Comparison of ENCODE assay signal across 1 cellular context in genomic region chr18:9779630-9780029, GRCh38.
A peak's percentile ranks its signal among the peaks of the same experiment; 100 is the strongest.
TF ChIP-seq lines count a peak whose summit lies in the region.

No MANE protein-coding gene starts in this region.

TF ChIP-seq in A549, 52 proteins besides CTCF, POLR2A, EP300 and RAD21 (continued from another document):
- TF ChIP-seq HMGXB4 (CRISPR knock-in tag; IDR thresholded peaks at IDR 0.05; ENCODE audit: borderline replicate concordance), result no peak
- no peak for TF ChIP-seq TFCP2L1 (CRISPR knock-in tag; IDR thresholded peaks at IDR 0.05)
- TF ChIP-seq ZC3H11A (IDR thresholded peaks at IDR 0.05), result no peak
- no peak for TF ChIP-seq HOXB5 (CRISPR knock-in tag; IDR thresholded peaks at IDR 0.05)
- no peak for TF ChIP-seq HEYL (CRISPR knock-in tag; IDR thresholded peaks at IDR 0.05)
- TF ChIP-seq MAZ (IDR thresholded peaks at IDR 0.05; ENCODE audit: borderline replicate concordance, low read depth, low read length), result no peak
- no peak for TF ChIP-seq HOXA7 (CRISPR knock-in tag; IDR thresholded peaks at IDR 0.05)
- TF ChIP-seq, protein P1, sequence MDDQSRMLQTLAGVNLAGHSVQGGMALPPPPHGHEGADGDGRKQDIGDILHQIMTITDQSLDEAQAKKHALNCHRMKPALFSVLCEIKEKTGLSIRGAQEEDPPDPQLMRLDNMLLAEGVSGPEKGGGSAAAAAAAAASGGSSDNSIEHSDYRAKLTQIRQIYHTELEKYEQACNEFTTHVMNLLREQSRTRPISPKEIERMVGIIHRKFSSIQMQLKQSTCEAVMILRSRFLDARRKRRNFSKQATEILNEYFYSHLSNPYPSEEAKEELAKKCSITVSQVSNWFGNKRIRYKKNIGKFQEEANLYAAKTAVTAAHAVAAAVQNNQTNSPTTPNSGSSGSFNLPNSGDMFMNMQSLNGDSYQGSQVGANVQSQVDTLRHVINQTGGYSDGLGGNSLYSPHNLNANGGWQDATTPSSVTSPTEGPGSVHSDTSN (IDR thresholded peaks at IDR 0.05), result no peak
- TF ChIP-seq EHMT2 (IDR thresholded peaks at IDR 0.05; ENCODE audit: low read depth), result no peak
- no peak for TF ChIP-seq ZFP36 (IDR thresholded peaks at IDR 0.05; ENCODE audit: borderline replicate concordance, partially characterized antibody)
- TF ChIP-seq, protein P2, sequence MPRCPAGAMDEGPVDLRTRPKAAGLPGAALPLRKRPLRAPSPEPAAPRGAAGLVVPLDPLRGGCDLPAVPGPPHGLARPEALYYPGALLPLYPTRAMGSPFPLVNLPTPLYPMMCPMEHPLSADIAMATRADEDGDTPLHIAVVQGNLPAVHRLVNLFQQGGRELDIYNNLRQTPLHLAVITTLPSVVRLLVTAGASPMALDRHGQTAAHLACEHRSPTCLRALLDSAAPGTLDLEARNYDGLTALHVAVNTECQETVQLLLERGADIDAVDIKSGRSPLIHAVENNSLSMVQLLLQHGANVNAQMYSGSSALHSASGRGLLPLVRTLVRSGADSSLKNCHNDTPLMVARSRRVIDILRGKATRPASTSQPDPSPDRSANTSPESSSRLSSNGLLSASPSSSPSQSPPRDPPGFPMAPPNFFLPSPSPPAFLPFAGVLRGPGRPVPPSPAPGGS (IDR thresholded peaks at IDR 0.05), result peak; percentile 69; the same call in 1 of the 3 replicates
- no peak for TF ChIP-seq BHLHE40 (IDR thresholded peaks at IDR 0.05; ENCODE audit: low read depth, low read length)
- peak; percentile 59 for TF ChIP-seq GATA3 (IDR thresholded peaks at IDR 0.05; ENCODE audit: borderline replicate concordance)
- TF ChIP-seq MYC (IDR thresholded peaks at IDR 0.05; ENCODE audit: borderline replicate concordance, low read length), result no peak
- TF ChIP-seq RFX5 (IDR thresholded peaks at IDR 0.05), result no peak
- no peak for TF ChIP-seq NFE2L2 (conservative IDR thresholded peaks at IDR 0.05; ENCODE audit: low read length)
TF ChIP-seq in A549: peak in this region for 8.
